Comparison of ENCODE assay signal across 19 cellular contexts in the genomic region with DNA sequence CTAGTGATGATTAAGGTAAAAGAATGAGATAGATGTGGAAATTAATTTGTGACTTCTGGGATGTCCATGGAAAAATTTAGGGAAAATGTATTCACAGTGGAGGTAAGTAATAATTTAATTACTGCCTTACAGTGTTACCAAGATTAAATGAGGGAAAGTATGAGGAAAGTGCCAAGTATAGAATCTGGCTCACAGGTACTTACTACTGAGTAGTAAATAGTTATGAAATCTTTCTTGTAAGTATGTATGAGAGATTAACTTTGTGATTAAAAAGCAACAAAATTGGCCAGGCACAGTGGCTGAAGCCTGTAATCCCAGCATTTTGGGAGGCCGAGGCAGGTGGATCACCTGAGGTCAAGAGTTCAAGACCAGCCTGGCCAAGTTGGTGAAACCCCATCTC. TPM values are rescaled to one million over a fixed set of nuclear protein-coding genes. Genes with fewer than 3 reads are reported as not detected.
A peak's percentile ranks its signal among the peaks of the same experiment; 100 is the strongest.
DNase-seq lines count a peak whose midpoint lies in the region; ATAC-seq, FAIRE-seq and TF ChIP-seq lines count a peak whose summit lies in the region.
"Had no signal": no experiment of that assay in that cellular context is flagged by ENCODE, and none has a peak within 500 bp of the region (broad histone marks: within the 10 kb centered on the region; RNA-seq: fewer than 3 reads in every experiment).

No MANE protein-coding gene starts in this region.

- H3K27ac ChIP-seq in ACC112 (ENCODE audit: low read depth, low read length) (0 out of 2 replicates have a peak overlapping the region, but pooled peaks have one; percentile 9), brain microvascular endothelial cell (peak overlapping the region; percentile 53), osteoblast (ENCODE audit: low read depth, low read length) (peak overlapping the region; percentile 50)

- peak; percentile 9 for FAIRE-seq in GM18507 (lab: Jason Lieb, UNC)

- no peak overlapping the region for H3K4me3 ChIP-seq in ACC112 (ENCODE audit: low read depth, low read length)
- H3K4me3 ChIP-seq in brain microvascular endothelial cell (ENCODE audit: low read depth, low read length) = no peak overlapping the region
- H3K4me3 ChIP-seq in osteoblast (ENCODE audit: insufficient read depth, low read length) = no peak overlapping the region
- H3K4me3 ChIP-seq: HAP-1, SJSA1 had no signal

- H3K36me3 ChIP-seq in ACC112 (ENCODE audit: insufficient read depth, low read length) (no peaks in the 10 kb centered on the region; the same call in none of the 2 replicates), brain microvascular endothelial cell (replicated peaks) (no peaks in the 10 kb centered on the region), osteoblast (ENCODE audit: insufficient read depth, low read length) (no peaks in the 10 kb centered on the region)

- H2AFZ ChIP-seq in ACC112 (ENCODE audit: low read length, unreplicated experiment) (no peak overlapping the region), osteoblast (ENCODE audit: low read length) (no peak overlapping the region)

- H3K27me3 ChIP-seq in ACC112 (ENCODE audit: insufficient read depth, low read length) = no peaks in the 10 kb centered on the region
- H3K27me3 ChIP-seq in brain microvascular endothelial cell (replicated peaks) = no peaks in the 10 kb centered on the region
- no peaks in the 10 kb centered on the region for H3K27me3 ChIP-seq in osteoblast (ENCODE audit: insufficient read depth, low read length)
- H3K27me3 ChIP-seq: SJSA1 had no signal

- no peaks in the 10 kb centered on the region for H4K20me1 ChIP-seq in osteoblast (ENCODE audit: insufficient read depth, low read length)

- H3K4me2 ChIP-seq in osteoblast (ENCODE audit: insufficient read depth, low read length) = no peak overlapping the region

- intact Hi-C loops in left ventricle myocardium superior (cut with micrococcal nuclease) = no loop called here

- TF ChIP-seq CTCF in brain microvascular endothelial cell (IDR thresholded peaks at IDR 0.05; ENCODE audit: low read depth, low read length, missing control alignments) (no peak), osteoblast (IDR thresholded peaks at IDR 0.05; ENCODE audit: extremely low read depth, low read depth, low read length) (no peak), GM20000 (IDR thresholded peaks at IDR 0.05; ENCODE audit: extremely low read depth, missing control alignments) (no peak)

- in situ Hi-C loops in brain microvascular endothelial cell (cut with HindIII; ENCODE audit: low pct_ligation_motif_present, low sequenced_read_pairs) = no loop called here

- H3K79me2 ChIP-seq in ACC112 (ENCODE audit: control insufficient read depth, insufficient read depth, low read length, unreplicated experiment) (peaks cover 6% of the 10 kb centered on the region), osteoblast (ENCODE audit: insufficient read depth, low read length) (peaks cover 20% of the 10 kb centered on the region)

- ATAC-seq in left ventricle myocardium superior = no peak
- ATAC-seq: Right ventricle myocardium inferior had no signal

- no peaks in the 10 kb centered on the region for H3K9me3 ChIP-seq in osteoblast (ENCODE audit: low read depth, low read length)
- H3K9me3 ChIP-seq: HAP-1, SJSA1 had no signal

- H3K4me1 ChIP-seq in ACC112 (ENCODE audit: control insufficient read depth, insufficient read depth, low read length, unreplicated experiment) (peaks cover 21% of the 10 kb centered on the region), osteoblast (ENCODE audit: insufficient read depth, low read length) (peaks cover 14% of the 10 kb centered on the region)

- DNase-seq in GM18507 (ENCODE audit: extremely low spot score, insufficient read length, low read depth) (no peak), brain microvascular endothelial cell (no peak), osteoblast (ENCODE audit: insufficient read length, low spot score, missing footprints) (no peak), GM20000 (ENCODE audit: low spot score) (no peak), left ventricle myocardium superior (no peak), NCI-H526 treated with DMSO at 0.1 percent for 48 hours (lab: John Stamatoyannopoulos, UW) (no peak)
- DNase-seq: AML-193, C1 segment of cervical spinal cord, DMS79, Karpas-422, NCI-H1694, NCI-H2171, NCI-H345, NCI-H524, NCI-H82 had no signal

RNA-seq across cellular contexts. Expression of gene RSBN1L, which starts 42.1 kb away (rescaled TPM):
- total RNA-seq in osteoblast (15.6 and 21.4 TPM in 2 replicates), left ventricle myocardium superior (10.1 TPM)

RNA-seq across cellular contexts. Expression of gene TMEM60, which starts 59.9 kb away (rescaled TPM):
- total RNA-seq in osteoblast (20.3 and 20.6 TPM in 2 replicates), left ventricle myocardium superior (8.1 TPM)
